20 cellular contexts compared by ENCODE assay signal in the genomic region with DNA sequence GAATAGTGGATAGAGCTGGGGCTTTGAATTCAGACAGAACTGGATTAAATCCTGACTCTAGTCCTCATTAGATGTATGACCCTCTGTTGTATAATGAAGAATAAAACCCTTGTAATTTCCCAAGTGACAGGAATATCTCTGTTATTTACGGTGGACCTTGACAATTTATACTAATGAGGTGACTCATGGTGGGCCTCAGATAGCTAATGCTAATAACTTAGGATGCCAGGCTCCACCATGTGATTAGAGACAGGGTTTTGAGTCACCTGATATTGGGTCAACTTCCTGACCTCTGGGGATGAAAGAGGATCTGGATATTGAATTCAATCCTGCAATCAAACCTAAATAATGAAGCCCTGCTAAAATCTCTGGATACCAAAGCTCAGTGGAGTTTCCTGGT. TPM values are rescaled to one million over a fixed set of nuclear protein-coding genes. Genes with fewer than 3 reads are reported as not detected.
A peak's percentile ranks its signal among the peaks of the same experiment; 100 is the strongest.
DNase-seq lines count a peak whose midpoint lies in the region; ATAC-seq and TF ChIP-seq lines count a peak whose summit lies in the region.
"Had no signal": no experiment of that assay in that cellular context is flagged by ENCODE, and none has a peak within 500 bp of the region (broad histone marks: within the 10 kb centered on the region; RNA-seq: fewer than 3 reads in every experiment).

No MANE protein-coding gene starts in this region.

- ATAC-seq in IMR-90 (ENCODE audit: low read depth) (no peak), GM18520 (IDR thresholded peaks at IDR 0.05; ENCODE audit: unreplicated experiment) (no peak), HG03432 (IDR thresholded peaks at IDR 0.05; ENCODE audit: unreplicated experiment) (no peak)
- ATAC-seq: Panc1 had no signal

- no peak overlapping the region for H4K5ac ChIP-seq in IMR-90 (ENCODE audit: low read depth, low read length)
- H4K5ac ChIP-seq in mesendoderm (ENCODE audit: low read length), result no peak overlapping the region

- H3K56ac ChIP-seq in IMR-90 (ENCODE audit: extremely low read depth, insufficient read depth, low read length), result no peak overlapping the region
- H3K56ac ChIP-seq in mesendoderm (ENCODE audit: low read length), result no peak overlapping the region

- no peaks in the 10 kb centered on the region for H3K9me3 ChIP-seq in IMR-90 (ENCODE audit: control insufficient read depth, insufficient read depth, low read length)
- H3K9me3 ChIP-seq in endodermal cell (ENCODE audit: control insufficient read depth, low read length), result peaks cover 25% of the 10 kb centered on the region
- H3K9me3 ChIP-seq: MG63 had no signal

- H3K36me3 Mint-ChIP-seq in endodermal cell (ENCODE audit: low read depth), result peaks cover 82% of the 10 kb centered on the region

- H3K79me1 ChIP-seq in IMR-90 (ENCODE audit: low read depth in 1 of 2, low read length in 2 of 2) (peaks cover 12 to 20% of the 10 kb centered on the region in 2 experiments; a peak in 3 of 4 replicates), mesendoderm (ENCODE audit: low read length) (no peaks in the 10 kb centered on the region)

- no peak overlapping the region for H4K91ac ChIP-seq in IMR-90 (ENCODE audit: insufficient read depth, low read depth, low read length)

- in situ Hi-C loops in IMR-90 (cut with MboI; ENCODE audit: low sequenced_read_pairs), result loop anchor here (25.0 kb wide), 1 partner anchor 1330 kb away; the partner anchor contains the start of genes PRPF19, TMEM109 and TMEM132A

- H3K9me3 Mint-ChIP-seq in endodermal cell, result peaks cover 24% of the 10 kb centered on the region

- H3K4me3 ChIP-seq in IMR-90 (ENCODE audit: insufficient read depth, low read depth, low read length) (no peak overlapping the region), endodermal cell (ENCODE audit: low read length) (no peak overlapping the region), mesendoderm (ENCODE audit: low read length) (no peak overlapping the region)
- H3K4me3 ChIP-seq: BLaER1, MG63 had no signal

- no peaks in the 10 kb centered on the region for H3K4me1 Mint-ChIP-seq in endodermal cell

- no peak overlapping the region for H2AK5ac ChIP-seq in IMR-90 (ENCODE audit: low read depth, low read length)
- H2AK5ac ChIP-seq in mesendoderm (ENCODE audit: low read length), result no peak overlapping the region

- H2BK15ac ChIP-seq in IMR-90 (ENCODE audit: low read depth, low read length), result no peak overlapping the region
- no peak overlapping the region for H2BK15ac ChIP-seq in mesendoderm (replicated peaks; ENCODE audit: low read depth)

- no peak for TF ChIP-seq RAD21 in IMR-90 (IDR thresholded peaks at IDR 0.05; ENCODE audit: low read length)

- no peak for TF ChIP-seq POLR2A in IMR-90 (IDR thresholded peaks at IDR 0.05; ENCODE audit: low read depth, low read length)

- peaks cover 33% of the 10 kb centered on the region for H3K36me3 ChIP-seq in IMR-90 (ENCODE audit: control insufficient read depth, insufficient read depth, low read length)
- H3K36me3 ChIP-seq in endodermal cell (ENCODE audit: control insufficient read depth, insufficient read depth, low read length), result peaks cover 84% of the 10 kb centered on the region
- H3K36me3 ChIP-seq in mesendoderm (ENCODE audit: control insufficient read depth, insufficient read depth, low read length), result no peaks in the 10 kb centered on the region

- H3K4me2 ChIP-seq in IMR-90 (ENCODE audit: low read depth, low read length) (no peak overlapping the region), mesendoderm (ENCODE audit: low read length) (no peak overlapping the region)
- H3K4me2 ChIP-seq: BLaER1 had no signal

- H2BK5ac ChIP-seq in IMR-90 (ENCODE audit: low read depth, low read length, poor library complexity, severe bottlenecking), result no peak overlapping the region
- no peak overlapping the region for H2BK5ac ChIP-seq in mesendoderm (ENCODE audit: low read length)

- no peak for TF ChIP-seq CTCF in IMR-90 (conservative IDR thresholded peaks at IDR 0.05; ENCODE audit: low read depth, low read length)
- TF ChIP-seq CTCF in endodermal cell (conservative IDR thresholded peaks at IDR 0.05), result no peak

- H3K4ac ChIP-seq in IMR-90 (ENCODE audit: low read depth, low read length), result no peak overlapping the region
- no peak overlapping the region for H3K4ac ChIP-seq in mesendoderm (ENCODE audit: low read depth, low read length)

- BruUV-seq in IMR-90 (replicated peaks; lab: Mats Ljungman, UMichigan), result no TSS peak

- H3K14ac ChIP-seq in IMR-90 (replicated peaks; ENCODE audit: low read depth, low read length), result no peak overlapping the region

- H3K4me1 ChIP-seq in IMR-90 (ENCODE audit: control insufficient read depth, insufficient read depth, low read length) (no peaks in the 10 kb centered on the region), endodermal cell (ENCODE audit: control insufficient read depth, insufficient read depth, low read length) (no peaks in the 10 kb centered on the region), mesendoderm (ENCODE audit: control insufficient read depth, low read depth, low read length) (no peaks in the 10 kb centered on the region)
- H3K4me1 ChIP-seq: BLaER1 had no signal

- H2BK20ac ChIP-seq in IMR-90 (ENCODE audit: low read depth, low read length), result no peak overlapping the region

- intact Hi-C loops in IMR-90 (cut with micrococcal nuclease), result no loop called here

- H3K27me3 ChIP-seq in IMR-90 (ENCODE audit: control insufficient read depth, insufficient read depth, low read length), result no peaks in the 10 kb centered on the region
- no peaks in the 10 kb centered on the region for H3K27me3 ChIP-seq in endodermal cell (ENCODE audit: control insufficient read depth, insufficient read depth, low read length, poor library complexity, severe bottlenecking)
- no peaks in the 10 kb centered on the region for H3K27me3 ChIP-seq in mesendoderm (ENCODE audit: insufficient read depth, low read length, poor library complexity)
- H3K27me3 ChIP-seq: BLaER1, MG63 had no signal

- no CpG with 5 or more reads among the region's 1 CpG for WGBS in IMR-90 (ENCODE audit: extremely low coverage in 2 of 2, insufficient read length in 1 of 2), 2 experiments
- 83 to 95% methylated on average over 1 of the region's 1 CpG for WGBS in endodermal cell (ENCODE audit: insufficient coverage in 1 of 2, insufficient read length in 1 of 2), 2 experiments
- no CpG with 5 or more reads among the region's 1 CpG for WGBS in mesendoderm (ENCODE audit: extremely low coverage, insufficient coverage, low lambda C conversion rate)

- H3K79me2 ChIP-seq in mesendoderm (ENCODE audit: control insufficient read depth, insufficient read depth, low read length), result no peaks in the 10 kb centered on the region

- CTCF ChIA-PET in IMR-90 (lab: Yijun Ruan, JAX), result no interaction called here

- H3K4me3 Mint-ChIP-seq in endodermal cell, result no peak overlapping the region
- H3K4me3 Mint-ChIP-seq: CD4-positive, alpha-beta memory T cell had no signal

- H2AK9ac ChIP-seq in IMR-90 (replicated peaks; ENCODE audit: low read depth, low read length, poor library complexity), result no peak overlapping the region

- H3K27ac Mint-ChIP-seq in endodermal cell, result peak overlapping the region; percentile 11

- H3K27me3 Mint-ChIP-seq in endodermal cell (ENCODE audit: insufficient read depth), result no peaks in the 10 kb centered on the region
- H3K27me3 Mint-ChIP-seq: CD4-positive, alpha-beta memory T cell had no signal

- H3K18ac ChIP-seq in IMR-90 (ENCODE audit: low read depth, low read length), result no peak overlapping the region
- H3K18ac ChIP-seq in mesendoderm (ENCODE audit: low read length), result no peak overlapping the region

- no peak overlapping the region for H3K9ac ChIP-seq in IMR-90 (ENCODE audit: low read depth, low read length)
- H3K9ac ChIP-seq in endodermal cell (ENCODE audit: extremely low read depth, low read length, poor library complexity, severe bottlenecking), result no peak overlapping the region
- no peak overlapping the region for H3K9ac ChIP-seq in mesendoderm (ENCODE audit: low read length)
- H3K9ac ChIP-seq: BLaER1 had no signal

- H4K8ac ChIP-seq in IMR-90 (ENCODE audit: low read depth in 2 of 2, low read length in 2 of 2) (no peak overlapping the region), mesendoderm (ENCODE audit: low read depth, low read length) (no peak overlapping the region)

- H2AFZ ChIP-seq in IMR-90 (replicated peaks; ENCODE audit: low read length, poor library complexity), result no peak overlapping the region

- H3K23ac ChIP-seq in IMR-90 (ENCODE audit: low read depth, low read length), result no peak overlapping the region
- no peak overlapping the region for H3K23ac ChIP-seq in mesendoderm (ENCODE audit: low read length)

- dilution Hi-C loops in IMR-90 (cut with HindIII; ENCODE audit: low sequenced_read_pairs, unreplicated experiment), result no loop called here

- DNase-seq in NCI-H82 (lab: John Stamatoyannopoulos, UW) (peak; percentile 1), NCI-H82 treated with DMSO at 0.1 percent for 48 hours (lab: John Stamatoyannopoulos, UW; ENCODE audit: unreplicated experiment) (no peak), IMR-90 (no peak), endodermal cell (no peak), mesendoderm (peak; percentile 27), Kasumi-1 (lab: John Stamatoyannopoulos, UW) (no peak)
- DNase-seq: ACHN; CD4-positive, alpha-beta memory T cell; DND-41; MG63; NCI-H1048; NCI-H1417 treated with DMSO at 0.1 percent for 48 hours; NCI-H1930; NK-92 treated with Interleukin-12 subunit alpha and Interleukin-12 subunit beta, amount 100 ng/mL, for 24 hours; SIG-M5 had no signal

- POLR2A ChIA-PET in IMR-90 (lab: Charles Lee; ENCODE audit: unreplicated experiment), result no interaction called here

- H4K20me1 ChIP-seq in IMR-90 (ENCODE audit: insufficient read depth, low read length), result no peaks in the 10 kb centered on the region
- H4K20me1 ChIP-seq: BLaER1 had no signal

- H3K27ac ChIP-seq in IMR-90 (ENCODE audit: insufficient read depth, low read length), result peak overlapping the region; percentile 20; the same call in 1 of the 2 replicates
- no peak overlapping the region for H3K27ac ChIP-seq in endodermal cell (ENCODE audit: low read depth, low read length)
- no peak overlapping the region for H3K27ac ChIP-seq in mesendoderm (ENCODE audit: low read depth, low read length)
- H3K27ac ChIP-seq: 22Rv1, BLaER1 had no signal

- 0 out of 2 replicates have a peak, but pooled peaks cover 3% of the 10 kb centered on the region for H3K9me1 ChIP-seq in IMR-90 (ENCODE audit: insufficient read depth, low read length)

- H2BK120ac ChIP-seq in IMR-90 (ENCODE audit: low read depth, low read length) (no peak overlapping the region), mesendoderm (ENCODE audit: low read depth, low read length) (no peak overlapping the region)

RNA-seq across cellular contexts. Expression of gene OSBP, which starts 33.6 kb away (rescaled TPM):
- total RNA-seq in IMR-90 (2012; rRNA removed), result 27.2 and 27.4 TPM in 2 replicates
- 15.4 and 22.1 TPM in 2 replicates for polyA plus RNA-seq in IMR-90 (2012; rRNA removed)
- polyA plus RNA-seq in IMR-90 (2012; cell fraction: cytosol; rRNA removed), result 5.8 and 8.5 TPM in 2 replicates
- 5.2 and 32.2 TPM in 2 replicates for polyA plus RNA-seq in IMR-90 (2012; cell fraction: nucleus; rRNA removed; ENCODE audit: low replicate concordance)
- total RNA-seq in endodermal cell, result 10 to 100 TPM; 41.2 to 44.3 TPM
- 29.1 TPM for polyA plus RNA-seq in endodermal cell (2013, experiment 1 of 2)
- polyA plus RNA-seq in endodermal cell (2013, experiment 2 of 2), result 28.9 TPM
- polyA plus RNA-seq in mesendoderm (2013, experiment 1 of 2), result 21.5 TPM
- 21.1 TPM for polyA plus RNA-seq in mesendoderm (2013, experiment 2 of 2)

Comparison
In these comparisons a context has a peak if more than half of its experiments do, and no peak if none do; other contexts are left out.
1. DNase-seq: peak in NCI-H82 (single experiment) and mesendoderm (single experiment); none in NCI-H82 treated with DMSO at 0.1 percent for 48 hours (single experiment), IMR-90 (single experiment), endodermal cell (single experiment) and Kasumi-1 (0 of 2).